In the genomic region with DNA sequence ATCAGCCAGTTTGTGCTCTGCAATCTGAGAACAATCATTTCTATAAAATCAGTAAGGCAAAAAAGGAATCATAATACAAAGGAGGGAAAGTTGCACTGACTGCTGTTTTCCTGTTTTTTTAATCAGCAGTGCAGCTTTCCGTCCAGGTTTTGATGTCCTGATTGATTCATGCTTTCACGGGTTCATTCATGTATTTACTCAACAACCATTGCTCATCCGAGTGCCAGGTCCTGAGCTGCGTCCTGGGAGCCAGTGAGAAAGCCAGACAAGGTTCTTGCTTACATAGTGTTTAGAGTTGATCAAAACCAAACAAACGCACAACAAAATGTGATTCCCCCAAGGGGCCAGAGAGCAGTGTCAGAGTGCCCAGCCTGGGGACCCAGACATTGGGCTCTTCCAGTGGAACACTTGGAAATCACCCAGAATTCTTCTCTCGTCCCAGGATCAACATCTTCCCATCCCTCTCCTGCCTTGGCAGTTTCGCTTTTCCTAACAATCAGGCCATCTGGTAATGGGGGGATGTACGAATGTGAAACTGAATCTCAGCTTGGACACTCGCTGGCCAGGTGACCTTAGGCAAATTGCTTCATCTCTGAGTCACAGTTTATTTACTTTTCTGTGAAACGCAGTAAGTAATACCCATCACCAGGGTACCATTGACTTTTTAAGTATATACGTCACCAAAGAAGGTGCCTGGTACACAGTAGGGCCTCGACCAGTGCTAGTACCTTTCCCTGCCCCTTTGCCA, we compare ENCODE assay signal across 11 cellular contexts. TPM values are rescaled to one million over a fixed set of nuclear protein-coding genes. Genes with fewer than 3 reads are reported as not detected.
DNase-seq lines count a peak whose midpoint lies in the region; ATAC-seq and TF ChIP-seq lines count a peak whose summit lies in the region.
"Had no signal": no experiment of that assay in that cellular context is flagged by ENCODE, and none has a peak within 500 bp of the region (broad histone marks: within the 10 kb centered on the region; RNA-seq: fewer than 3 reads in every experiment).

No MANE protein-coding gene starts in this region.

- H2AFZ ChIP-seq in IMR-90 (replicated peaks; ENCODE audit: low read length, poor library complexity), result peak overlapping the region; percentile 67

- ATAC-seq in IMR-90 (ENCODE audit: low read depth) (peak; percentile 40), body of pancreas (peak; percentile 65), GM18520 (IDR thresholded peaks at IDR 0.05; ENCODE audit: unreplicated experiment) (no peak)

- peak overlapping the region; percentile 97; the same call in 2 of the 3 replicates for H2BK15ac ChIP-seq in IMR-90 (ENCODE audit: low read depth, low read length)

- intact Hi-C loops in IMR-90 (cut with micrococcal nuclease), result no loop called here
- intact Hi-C loops in body of pancreas (cut with DNase I), result no loop called here

- peaks cover 0 to 6% of the 10 kb centered on the region in 2 experiments; a peak in 1 of 4 replicates for H3K79me1 ChIP-seq in IMR-90 (ENCODE audit: low read depth in 1 of 2, low read length in 2 of 2)

- H4K8ac ChIP-seq in IMR-90 (ENCODE audit: low read depth in 2 of 2, low read length in 2 of 2), result peak overlapping the region; percentile 73 to 94

- H3K4me3 ChIP-seq in AG09309 (ENCODE audit: control insufficient read depth, low read depth, low read length) (peak overlapping the region; percentile 18), IMR-90 (ENCODE audit: insufficient read depth, low read depth, low read length) (peak overlapping the region; percentile 38), body of pancreas (no peak overlapping the region)

- H3K27me3 ChIP-seq in IMR-90 (ENCODE audit: control insufficient read depth, insufficient read depth, low read length) (peaks cover 7% of the 10 kb centered on the region; the same call in 1 of the 2 replicates), body of pancreas (no peaks in the 10 kb centered on the region)

- H3K9ac ChIP-seq in IMR-90 (ENCODE audit: low read depth, low read length), result peak overlapping the region; percentile 44

- POLR2A ChIA-PET in IMR-90 (lab: Charles Lee; ENCODE audit: unreplicated experiment), result no interaction called here

- H2AK9ac ChIP-seq in IMR-90 (replicated peaks; ENCODE audit: low read depth, low read length, poor library complexity), result peak overlapping the region; percentile 33

- peak overlapping the region; percentile 98 for H2BK20ac ChIP-seq in IMR-90 (ENCODE audit: low read depth, low read length)

- H2BK5ac ChIP-seq in IMR-90 (ENCODE audit: low read depth, low read length, poor library complexity, severe bottlenecking), result peak overlapping the region; percentile 79

- TF ChIP-seq CTCF in AG09309 (IDR thresholded peaks at IDR 0.05; ENCODE audit: control insufficient read depth, insufficient read depth, low read depth, low read length, missing control alignments), result no peak
- no peak for TF ChIP-seq CTCF in IMR-90 (conservative IDR thresholded peaks at IDR 0.05; ENCODE audit: low read depth, low read length)
- no peak for TF ChIP-seq CTCF in body of pancreas (IDR thresholded peaks at IDR 0.05)

- peak overlapping the region; percentile 89 for H3K14ac ChIP-seq in IMR-90 (replicated peaks; ENCODE audit: low read depth, low read length)

- in situ Hi-C loops in IMR-90 (cut with MboI; ENCODE audit: low sequenced_read_pairs), result no loop called here

- CTCF ChIA-PET in IMR-90 (lab: Yijun Ruan, JAX), result interaction anchor here (0.5 to 1.1 kb wide), 2 partner anchors 9 to 38 kb away, joined by 3 to 4 read pairs; no protein-coding TSS in a partner anchor

- TF ChIP-seq POLR2A in IMR-90 (IDR thresholded peaks at IDR 0.05; ENCODE audit: low read depth, low read length) (no peak), body of pancreas (IDR thresholded peaks at IDR 0.05) (no peak)

- H3K4me1 ChIP-seq in IMR-90 (ENCODE audit: control insufficient read depth, insufficient read depth, low read length) (peaks cover 39% of the 10 kb centered on the region), body of pancreas (peaks cover 20% of the 10 kb centered on the region)

- H3K4ac ChIP-seq in IMR-90 (ENCODE audit: low read depth, low read length), result peak overlapping the region; percentile 98

- peak overlapping the region; percentile 90 for H3K4me2 ChIP-seq in IMR-90 (ENCODE audit: low read depth, low read length)

- H3K27ac ChIP-seq in IMR-90 (ENCODE audit: insufficient read depth, low read length) (peak overlapping the region; percentile 94), body of pancreas (peak overlapping the region; percentile 54 to 75 (median 58))

- peak overlapping the region; percentile 79 for H3K23ac ChIP-seq in IMR-90 (ENCODE audit: low read depth, low read length)

- H4K20me1 ChIP-seq in IMR-90 (ENCODE audit: insufficient read depth, low read length), result peaks cover 5% of the 10 kb centered on the region; the same call in 1 of the 2 replicates

- WGBS in IMR-90 (ENCODE audit: extremely low coverage in 2 of 2, insufficient read length in 1 of 2), 2 experiments, result 0% methylated on average over 1 of the region's 12 CpGs; no CpG with 5 or more reads in 1 of the 2 experiments
- 19 to 25% methylated on average over 11 to 12 of the region's 12 CpGs for WGBS in body of pancreas, 2 donors

- H2AK5ac ChIP-seq in IMR-90 (ENCODE audit: low read depth, low read length), result peak overlapping the region; percentile 98

- peaks cover 23% of the 10 kb centered on the region for H3K9me1 ChIP-seq in IMR-90 (ENCODE audit: insufficient read depth, low read length)

- peak overlapping the region; percentile 70 for H4K5ac ChIP-seq in IMR-90 (ENCODE audit: low read depth, low read length)

- H3K56ac ChIP-seq in IMR-90 (ENCODE audit: extremely low read depth, insufficient read depth, low read length), result 0 out of 2 replicates have a peak overlapping the region, but pooled peaks have one; percentile 36

- peak overlapping the region; percentile 87 for H3K18ac ChIP-seq in IMR-90 (ENCODE audit: low read depth, low read length)

- H4K91ac ChIP-seq in IMR-90 (ENCODE audit: insufficient read depth, low read depth, low read length), result peak overlapping the region; percentile 93

- no peaks in the 10 kb centered on the region for H3K36me3 ChIP-seq in IMR-90 (ENCODE audit: control insufficient read depth, insufficient read depth, low read length)
- no peaks in the 10 kb centered on the region for H3K36me3 ChIP-seq in body of pancreas (replicated peaks in 1 of 2; ENCODE audit: insufficient read depth in 1 of 2, low read depth in 2 of 2)

- DNase-seq in AG09309 (ENCODE audit: low read depth) (peak; percentile 27), IMR-90 (peak; percentile 94), body of pancreas (peak in 2 of 4 donors; percentile 33 to 47), kidney glomerular epithelial cell (lab: John Stamatoyannopoulos, UW) (peak; percentile 17), NCI-H82 treated with DMSO at 0.1 percent for 48 hours (lab: John Stamatoyannopoulos, UW; ENCODE audit: unreplicated experiment) (no peak)
- DNase-seq in activated CD4-positive, CD25-positive, alpha-beta regulatory T cell (lab: John Stamatoyannopoulos, UW), result no peak
- DNase-seq in activated effector memory CD4-positive, alpha-beta T cell treated with anti-CD3 and anti-CD28 coated beads, Interleukin-2, amount 50 U/mL, for 16 hours, result no peak
- DNase-seq: midbrain; NCI-H526; stimulated activated CD4-positive, alpha-beta T cell treated with anti-CD3 and anti-CD28 coated beads, Interleukin-2, amount 100 ng/mL, for 48 hours had no signal

- BruUV-seq in IMR-90 (replicated peaks; lab: Mats Ljungman, UMichigan), result no TSS peak

- H3K9me3 ChIP-seq in IMR-90 (ENCODE audit: control insufficient read depth, insufficient read depth, low read length) (no peaks in the 10 kb centered on the region), body of pancreas (no peaks in the 10 kb centered on the region)

- H2BK120ac ChIP-seq in IMR-90 (ENCODE audit: low read depth, low read length), result peak overlapping the region; percentile 97

- dilution Hi-C loops in IMR-90 (cut with HindIII; ENCODE audit: low sequenced_read_pairs, unreplicated experiment), result no loop called here

- no peak for TF ChIP-seq RAD21 in IMR-90 (IDR thresholded peaks at IDR 0.05; ENCODE audit: low read length)

TF ChIP-seq in IMR-90, 13 proteins besides CTCF, POLR2A, EP300 and RAD21:
- peak; percentile 98 for TF ChIP-seq CEBPB (IDR thresholded peaks at IDR 0.05; ENCODE audit: low read depth, low read length)
- TF ChIP-seq RCOR1 (IDR thresholded peaks at IDR 0.05; ENCODE audit: insufficient replicate concordance, low read length), result peak; percentile 41
- TF ChIP-seq FOS (IDR thresholded peaks at IDR 0.05; ENCODE audit: low read depth, low read length), result peak; percentile 92
- no peak for TF ChIP-seq NFE2L2 (IDR thresholded peaks at IDR 0.05; ENCODE audit: low read depth, low read length)
- TF ChIP-seq, protein P1, sequence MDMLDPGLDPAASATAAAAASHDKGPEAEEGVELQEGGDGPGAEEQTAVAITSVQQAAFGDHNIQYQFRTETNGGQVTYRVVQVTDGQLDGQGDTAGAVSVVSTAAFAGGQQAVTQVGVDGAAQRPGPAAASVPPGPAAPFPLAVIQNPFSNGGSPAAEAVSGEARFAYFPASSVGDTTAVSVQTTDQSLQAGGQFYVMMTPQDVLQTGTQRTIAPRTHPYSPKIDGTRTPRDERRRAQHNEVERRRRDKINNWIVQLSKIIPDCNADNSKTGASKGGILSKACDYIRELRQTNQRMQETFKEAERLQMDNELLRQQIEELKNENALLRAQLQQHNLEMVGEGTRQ (IDR thresholded peaks at IDR 0.05; ENCODE audit: low read depth, low read length), result peak; percentile 72
TF ChIP-seq in IMR-90: peak in this region for 4.

RNA-seq across cellular contexts. Expression of a gene that starts 13.3 kb away (rescaled TPM):
- 0.18 and 0.28 TPM in 2 replicates for total RNA-seq in IMR-90 (2012; rRNA removed)
- polyA plus RNA-seq in IMR-90 (2012; rRNA removed), result 0.84 and 1.5 TPM in 2 replicates
- 1.6 and 4.1 TPM in 2 replicates for polyA plus RNA-seq in IMR-90 (2012; cell fraction: cytosol; rRNA removed)
- 0.71 and 1.2 TPM in 2 replicates for polyA plus RNA-seq in IMR-90 (2012; cell fraction: nucleus; rRNA removed; ENCODE audit: low replicate concordance)
- 1 to 10 TPM; 2.3 to 2.9 TPM for total RNA-seq in body of pancreas

RNA-seq across cellular contexts. Expression of a gene that starts 33.8 kb away (rescaled TPM):
- 1.3 and 2.5 TPM in 2 replicates for total RNA-seq in IMR-90 (2012; rRNA removed)
- polyA plus RNA-seq in IMR-90 (2012; rRNA removed), result 16.0 and 17.4 TPM in 2 replicates
- polyA plus RNA-seq in IMR-90 (2012; cell fraction: cytosol; rRNA removed), result 7.6 and 7.8 TPM in 2 replicates
- polyA plus RNA-seq in IMR-90 (2012; cell fraction: nucleus; rRNA removed; ENCODE audit: low replicate concordance), result 23.3 and 68.0 TPM in 2 replicates
- under 1 TPM in 1 of 2 donors, not detected in 1; 0.26 TPM for total RNA-seq in body of pancreas

Comparison
In these comparisons a context has a peak if more than half of its experiments do, and no peak if none do; other contexts are left out.
1. DNase-seq: peak in AG09309 (single experiment), IMR-90 (single experiment) and kidney glomerular epithelial cell (single experiment); none in activated CD4-positive, CD25-positive, alpha-beta regulatory T cell (0 of 4), NCI-H82 treated with DMSO at 0.1 percent for 48 hours (single experiment) and activated effector memory CD4-positive, alpha-beta T cell treated with anti-CD3 and anti-CD28 coated beads, Interleukin-2, amount 50 U/mL, for 16 hours (single experiment).
2. H3K4me3 ChIP-seq: peak in AG09309 (single experiment) and IMR-90 (single experiment); none in body of pancreas (0 of 2).